8 cellular contexts compared by ENCODE assay signal in genomic region chr14:54489731-54490447, GRCh38. TPM values are rescaled to one million over a fixed set of nuclear protein-coding genes. Genes with fewer than 3 reads are reported as not detected.
DNase-seq lines count a peak whose midpoint lies in the region; ATAC-seq, FAIRE-seq and TF ChIP-seq lines count a peak whose summit lies in the region.

No MANE protein-coding gene starts in this region.

- no peaks in the 10 kb centered on the region for H3K9me2 ChIP-seq in OCI-LY7 (ENCODE audit: insufficient read depth, low read length)

- peaks cover 45% of the 10 kb centered on the region for H3K79me2 ChIP-seq in OCI-LY7 (ENCODE audit: insufficient read depth, low read depth, low read length)

- H3K4me1 ChIP-seq in OCI-LY7 (ENCODE audit: insufficient read depth, low read length, poor library complexity, severe bottlenecking) (peaks cover 42% of the 10 kb centered on the region), prostate gland (replicated peaks) (peaks cover 9% of the 10 kb centered on the region)

- 71% methylated on average over 4 of the region's 4 CpGs for WGBS in prostate gland

- no peak for ATAC-seq in sciatic nerve
- ATAC-seq in GM21367 (IDR thresholded peaks at IDR 0.05; ENCODE audit: unreplicated experiment): no peak

- H3K36me3 ChIP-seq in OCI-LY7 (ENCODE audit: insufficient read depth, low read length) (0 out of 2 replicates have a peak, but pooled peaks cover 5% of the 10 kb centered on the region), prostate gland (no peaks in the 10 kb centered on the region)

- intact Hi-C loops in OCI-LY7 (cut with micrococcal nuclease; ENCODE audit: unreplicated experiment): loop anchor here (2.0 kb wide), 1 partner anchor 93 kb away; the partner anchor contains the start of gene CDKN3
- intact Hi-C loops in prostate gland (cut with DNase I): loop anchor here (2.0 to 5.0 kb wide), 2 partner anchors 49 to 123 kb away; partner anchors contain the start of gene CNIH1
- intact Hi-C loops in sciatic nerve (cut with DNase I): no loop called here

- peak overlapping the region; percentile 97 for H2AFZ ChIP-seq in OCI-LY7 (ENCODE audit: low read length)

- no peaks in the 10 kb centered on the region for H3K9me3 ChIP-seq in OCI-LY7 (ENCODE audit: low read length)
- H3K9me3 ChIP-seq in prostate gland: no peaks in the 10 kb centered on the region

- DNase-seq in EH (ENCODE audit: low read depth) (peak; percentile 16), OCI-LY7 (ENCODE audit: low spot score) (no peak), epithelial cell of proximal tubule (ENCODE audit: low read depth) (no peak), prostate gland (ENCODE audit: low spot score) (no peak), sciatic nerve (ENCODE audit: low spot score) (no peak), GM19239 (ENCODE audit: insufficient read length, low spot score) (no peak), CD1c-positive myeloid dendritic cell (ENCODE audit: extremely low spot score) (no peak)

- POLR2A ChIA-PET in OCI-LY7 (lab: Charles Lee): interaction anchor here (0.5 to 9.3 kb wide), 11 partner anchors 9 to 1735 kb away, joined by 3 to 75 read pairs (median 3); partner anchors contain the start of genes CDKN3 and CGRRF1

- CTCF ChIA-PET in OCI-LY7 (lab: Charles Lee; ENCODE audit: unreplicated experiment): interaction anchor here (0.8 kb wide), 1 partner anchor 92 kb away, joined by 3 read pairs; no protein-coding TSS in a partner anchor

- BruUV-seq in OCI-LY7 (replicated peaks; lab: Mats Ljungman, UMichigan): no TSS peak

- H3K4me3 ChIP-seq in OCI-LY7 (ENCODE audit: low read depth, low read length, poor library complexity, severe bottlenecking) (peak overlapping the region; percentile 87), epithelial cell of proximal tubule (ENCODE audit: low read depth, low read length) (peak overlapping the region; percentile 93), prostate gland (peak overlapping the region in 1 of 2 donors; percentile 58)

- no peak for FAIRE-seq in GM19239 (lab: Jason Lieb, UNC)

- peak overlapping the region; percentile 88 for H3K4me2 ChIP-seq in OCI-LY7 (ENCODE audit: low read length)

- TF ChIP-seq POLR2A in prostate gland (IDR thresholded peaks at IDR 0.05): no peak

- 0 out of 2 replicates have a peak, but pooled peaks cover 4% of the 10 kb centered on the region for H4K20me1 ChIP-seq in OCI-LY7 (ENCODE audit: insufficient read depth, low read length)

- TF ChIP-seq CTCF in OCI-LY7 (conservative IDR thresholded peaks at IDR 0.05; ENCODE audit: low read length): no peak
- no peak for TF ChIP-seq CTCF in epithelial cell of proximal tubule (conservative IDR thresholded peaks at IDR 0.05; ENCODE audit: low read depth, low read length)
- TF ChIP-seq CTCF in prostate gland (IDR thresholded peaks at IDR 0.05): no peak

- no peaks in the 10 kb centered on the region for H3K27me3 ChIP-seq in prostate gland (replicated peaks; ENCODE audit: insufficient read depth)

- peak overlapping the region; percentile 65 for H3K27ac ChIP-seq in OCI-LY7 (ENCODE audit: low read depth, low read length, poor library complexity, severe bottlenecking)
- H3K27ac ChIP-seq in prostate gland: peak overlapping the region; percentile 82 to 90

RNA-seq across cellular contexts. Expression of gene GMFB, which starts 1.1 kb away (rescaled TPM):
- 45.7 and 61.3 TPM in 2 replicates for total RNA-seq in OCI-LY7 (2014; rRNA removed; shearing (Covaris generic))
- total RNA-seq in OCI-LY7 (2022) (81.7 and 82.2 TPM in 2 replicates), epithelial cell of proximal tubule (55.7 and 93.1 TPM in 2 replicates), prostate gland (10 to 100 TPM; 19.2 to 37.1 TPM), sciatic nerve (136 TPM)

RNA-seq across cellular contexts. Expression of gene CGRRF1, which starts 19.8 kb away (rescaled TPM):
- 8.4 and 10.0 TPM in 2 replicates for total RNA-seq in OCI-LY7 (2014; rRNA removed; shearing (Covaris generic))
- total RNA-seq in OCI-LY7 (2022) (11.8 and 13.4 TPM in 2 replicates), epithelial cell of proximal tubule (5.4 and 15.1 TPM in 2 replicates), prostate gland (10 to 100 TPM; 17.1 to 25.7 TPM), sciatic nerve (31.9 TPM)

RNA-seq across cellular contexts. Expression of gene CNIH1, which starts 48.7 kb away (rescaled TPM):
- 18.7 and 29.7 TPM in 2 replicates for total RNA-seq in OCI-LY7 (2014; rRNA removed; shearing (Covaris generic))
- total RNA-seq in OCI-LY7 (2022) (96.6 and 109 TPM in 2 replicates), epithelial cell of proximal tubule (131 and 241 TPM in 2 replicates), prostate gland (100 to 1,000 TPM; 113 to 193 TPM), sciatic nerve (73.1 TPM)
